Comparison of ENCODE assay signal across 11 cellular contexts in genomic region chr12:4215862-4216541, GRCh38. TPM values are rescaled to one million over a fixed set of nuclear protein-coding genes. Genes with fewer than 3 reads are reported as not detected.
DNase-seq lines count a peak whose midpoint lies in the region; ATAC-seq and TF ChIP-seq lines count a peak whose summit lies in the region.
"Had no signal": no experiment of that assay in that cellular context is flagged by ENCODE, and none has a peak within 500 bp of the region (broad histone marks: within the 10 kb centered on the region; RNA-seq: fewer than 3 reads in every experiment).

No MANE protein-coding gene starts in this region.

- POLR2A ChIA-PET in naive thymus-derived CD8-positive, alpha-beta T cell (lab: Charles Lee), result interaction anchor here (1.6 kb wide), 1 partner anchor 53 kb away, joined by 3 read pairs; no protein-coding TSS in a partner anchor

- TF ChIP-seq CTCF in HL-60 (IDR thresholded peaks at IDR 0.05; ENCODE audit: insufficient read depth, low read length) (no peak), gastroesophageal sphincter (IDR thresholded peaks at IDR 0.05) (no peak)

- TF ChIP-seq POLR2A in gastroesophageal sphincter (IDR thresholded peaks at IDR 0.05), result no peak

- H3K4me3 ChIP-seq in HL-60 (replicated peaks; ENCODE audit: insufficient read depth, low read length) (no peak overlapping the region), gastroesophageal sphincter (no peak overlapping the region)
- H3K4me3 ChIP-seq: SJSA1 had no signal

- H3K27ac ChIP-seq in HL-60 (replicated peaks) (peak overlapping the region; percentile 63), gastroesophageal sphincter (no peak overlapping the region)
- H3K27ac ChIP-seq: SJSA1 had no signal

- H3K9me3 Mint-ChIP-seq in naive thymus-derived CD8-positive, alpha-beta T cell, result no peaks in the 10 kb centered on the region

- TF ChIP-seq EP300 in gastroesophageal sphincter (IDR thresholded peaks at IDR 0.05), result no peak

- H3K27me3 Mint-ChIP-seq in naive thymus-derived CD8-positive, alpha-beta T cell, result peaks cover 0 to 5% (median 0%) of the 10 kb centered on the region in 5 donors

- no peaks in the 10 kb centered on the region for H3K9me3 ChIP-seq in gastroesophageal sphincter
- H3K9me3 ChIP-seq: SJSA1 had no signal

- H3K36me3 ChIP-seq in gastroesophageal sphincter, result no peaks in the 10 kb centered on the region
- H3K36me3 ChIP-seq: SJSA1 had no signal

- H3K27ac Mint-ChIP-seq in naive thymus-derived CD8-positive, alpha-beta T cell, result peak overlapping the region; percentile 66 to 89 (median 84)
- H3K27ac Mint-ChIP-seq: brain, HFFc6 had no signal

- H3K4me1 Mint-ChIP-seq in naive thymus-derived CD8-positive, alpha-beta T cell, result peaks cover 14 to 36% (median 29%) of the 10 kb centered on the region in 4 donors
- H3K4me1 Mint-ChIP-seq: brain had no signal

- H3K4me1 ChIP-seq in gastroesophageal sphincter, result no peaks in the 10 kb centered on the region
- H3K4me1 ChIP-seq: SJSA1 had no signal

- H3K27me3 ChIP-seq in HL-60 (ENCODE audit: insufficient read depth, poor library complexity, severe bottlenecking) (no peaks in the 10 kb centered on the region), gastroesophageal sphincter (peaks cover 21% of the 10 kb centered on the region)
- H3K27me3 ChIP-seq: SJSA1 had no signal

- ATAC-seq in GM21717 (IDR thresholded peaks at IDR 0.05; ENCODE audit: unreplicated experiment) (peak; percentile 66), gastroesophageal sphincter (no peak)
- peak; percentile 13 to 30 for ATAC-seq in naive thymus-derived CD8-positive, alpha-beta T cell

- H3K4me3 Mint-ChIP-seq in naive thymus-derived CD8-positive, alpha-beta T cell, result peak overlapping the region in 9 of 10 donors; percentile 63 to 79 (median 72)
- H3K4me3 Mint-ChIP-seq: brain, HFFc6 had no signal

- H3K36me3 Mint-ChIP-seq in naive thymus-derived CD8-positive, alpha-beta T cell, result no peaks in the 10 kb centered on the region
- H3K36me3 Mint-ChIP-seq: brain had no signal

- 59 to 61% methylated on average over 4 of the region's 4 CpGs for WGBS in gastroesophageal sphincter (ENCODE audit: low coverage in 1 of 2), 2 donors

- DNase-seq in activated CD4-positive, alpha-beta T cell treated with anti-CD3 and anti-CD28 coated beads for 48 hours, result peak; percentile 37
- no peak for DNase-seq in activated CD4-positive, alpha-beta T cell treated with anti-CD3 and anti-CD28 coated beads, Interleukin-2, amount 50 U/mL, for 1 hour
- DNase-seq in HL-60 (ENCODE audit: low read depth in 1 of 2, low spot score in 1 of 2), result no peak
- no peak for DNase-seq in naive thymus-derived CD8-positive, alpha-beta T cell
- DNase-seq in T-helper 9 cell, result no peak
- no peak for DNase-seq in kidney glomerular epithelial cell (lab: John Stamatoyannopoulos, UW)
- DNase-seq: HFFc6 had no signal

RNA-seq across cellular contexts. Expression of gene CCND2, which starts 57.6 kb away (rescaled TPM):
- total RNA-seq in naive thymus-derived CD8-positive, alpha-beta T cell, result 10 to 100 TPM; 89.3 to 93.3 TPM
- 10 to 100 TPM; 69.3 to 94.1 (median 84.9) TPM for polyA plus RNA-seq in naive thymus-derived CD8-positive, alpha-beta T cell
- total RNA-seq in gastroesophageal sphincter, result 100 to 1,000 TPM; 106 to 149 (median 136) TPM
